Comparison of ENCODE assay signal across 8 cellular contexts in genomic region chr9:122931851-122932199, GRCh38. TPM values are rescaled to one million over a fixed set of nuclear protein-coding genes. Genes with fewer than 3 reads are reported as not detected.
A peak's percentile ranks its signal among the peaks of the same experiment; 100 is the strongest.
DNase-seq lines count a peak whose midpoint lies in the region; ATAC-seq and TF ChIP-seq lines count a peak whose summit lies in the region.

No MANE protein-coding gene starts in this region.

- no peak for TF ChIP-seq CTCF in WERI-Rb-1 (IDR thresholded peaks at IDR 0.05; ENCODE audit: low read depth, low read length)
- no peak for TF ChIP-seq CTCF in spleen (IDR thresholded peaks at IDR 0.05 in 8 of 11, conservative IDR thresholded peaks at IDR 0.05 in 3 of 11)

- no peak for TF ChIP-seq POLR2A in spleen (IDR thresholded peaks at IDR 0.05)

- ATAC-seq in left ventricle myocardium superior = peak; percentile 23

- H3K36me3 ChIP-seq in WERI-Rb-1 (peaks cover 24% of the 10 kb centered on the region), spleen (peaks cover 0 to 15% (median 7%) of the 10 kb centered on the region in 6 donors)

- H3K4me3 ChIP-seq in WERI-Rb-1 (ENCODE audit: low read depth, low read length) = peak overlapping the region; percentile 89
- peak overlapping the region; percentile 69 to 97 (median 77) for H3K4me3 ChIP-seq in spleen

- WGBS in spleen, 5 donors = 0 to 2% (median 1%) methylated on average over 8 of the region's 8 CpGs

- no peaks in the 10 kb centered on the region for H3K27me3 ChIP-seq in WERI-Rb-1 (ENCODE audit: insufficient read depth, low read depth, severe bottlenecking)
- no peaks in the 10 kb centered on the region for H3K27me3 ChIP-seq in spleen (replicated peaks in 1 of 7)

- H3K4me1 ChIP-seq in spleen = peaks cover 22 to 80% (median 45%) of the 10 kb centered on the region in 6 donors

- H3K27ac ChIP-seq in WERI-Rb-1 = peak overlapping the region; percentile 93
- H3K27ac ChIP-seq in spleen = peak overlapping the region; percentile 76 to 91 (median 86)

- peak; percentile 10 for DNase-seq in NCI-H510A treated with DMSO at 0.1 percent for 48 hours (lab: John Stamatoyannopoulos, UW)
- DNase-seq in NCI-H510A (lab: John Stamatoyannopoulos, UW) = no peak
- DNase-seq in WERI-Rb-1 = no peak
- DNase-seq in left ventricle myocardium superior = no peak
- DNase-seq in spleen = no peak
- no peak for DNase-seq in COR-L47 (lab: John Stamatoyannopoulos, UW)
- no peak for DNase-seq in effector CD4-positive, alpha-beta T cell
- DNase-seq in NCI-H128 (lab: John Stamatoyannopoulos, UW; ENCODE audit: unreplicated experiment) = no peak

- intact Hi-C loops in left ventricle myocardium superior (cut with micrococcal nuclease) (no loop called here), spleen (cut with DNase I; ENCODE audit: low total_unique reads) (no loop called here)

- H3K9me3 ChIP-seq in WERI-Rb-1 (ENCODE audit: severe bottlenecking) (no peaks in the 10 kb centered on the region), spleen (no peaks in the 10 kb centered on the region)

RNA-seq across cellular contexts. Expression of gene ZBTB26, which starts 0.5 kb away (rescaled TPM):
- total RNA-seq in left ventricle myocardium superior = 5.4 TPM
- 10 to 100 TPM in 2 of 7 donors, 1 to 10 TPM in 5; 7.3 to 10.9 (median 9.4) TPM for total RNA-seq in spleen
- polyA plus RNA-seq in spleen = 1 to 10 TPM; 5.1 to 5.4 (median 5.2) TPM

RNA-seq across cellular contexts. Expression of gene RABGAP1, which starts 9.0 kb away (rescaled TPM):
- total RNA-seq in left ventricle myocardium superior (47.4 TPM), spleen (10 to 100 TPM; 43.2 to 65.7 (median 54.8) TPM)
- 10 to 100 TPM in 1 of 3 donors, 1 to 10 TPM in 2; 7.4 to 11.8 (median 7.7) TPM for polyA plus RNA-seq in spleen

RNA-seq across cellular contexts. Expression of gene ZBTB6, which starts 18.7 kb away (rescaled TPM):
- total RNA-seq in left ventricle myocardium superior = 5.8 TPM
- 10 to 100 TPM in 6 of 7 donors, 1 to 10 TPM in 1; 7.5 to 16.8 (median 11.8) TPM for total RNA-seq in spleen
- 1 to 10 TPM; 4.9 to 6.3 (median 5.0) TPM for polyA plus RNA-seq in spleen

RNA-seq across cellular contexts. Expression of gene RC3H2, which starts 26.7 kb away (rescaled TPM):
- total RNA-seq in left ventricle myocardium superior = 35.9 TPM
- total RNA-seq in spleen = 10 to 100 TPM; 58.3 to 78.7 (median 64.8) TPM
- polyA plus RNA-seq in spleen = 10 to 100 TPM in 1 of 3 donors, 1 to 10 TPM in 2; 8.3 to 13.7 (median 9.6) TPM
